In genomic region chr5:59762232-59762631, GRCh38 we compare ENCODE assay signal across 6 cellular contexts.
DNase-seq lines count a peak whose midpoint lies in the region; ATAC-seq, FAIRE-seq and TF ChIP-seq lines count a peak whose summit lies in the region.
"Not testable (repeated sequence)": the region's sequence is repeated elsewhere in the genome, so short reads cannot be mapped to it uniquely, and the experiment has no call there.

No MANE protein-coding gene starts in this region.

- H3K9me3 ChIP-seq in A549; pancreas; small intestine (ENCODE audit: control insufficient read depth, low read depth): not testable (repeated sequence)

- intact Hi-C loops in pancreas (cut with DNase I), result not testable (repeated sequence)

- not testable (repeated sequence) for H3K36me3 ChIP-seq in pancreas; small intestine (ENCODE audit: control insufficient read depth in 2 of 2, insufficient read depth in 2 of 2, low read length in 2 of 2)

- POLR2A ChIA-PET in A549 (lab: Yijun Ruan, JAX), result not testable (repeated sequence)

- H3K27ac ChIP-seq in A549; pancreas; small intestine (ENCODE audit: low read depth in 1 of 2, low read length in 1 of 2): not testable (repeated sequence)

- TF ChIP-seq CTCF in A549 (IDR thresholded peaks at IDR 0.05); pancreas (IDR thresholded peaks at IDR 0.05): not testable (repeated sequence)

- ATAC-seq in A549, pancreas: not testable (repeated sequence)

- not testable (repeated sequence) for TF ChIP-seq RAD21 in A549 (conservative IDR thresholded peaks at IDR 0.05 in 1 of 2, IDR thresholded peaks at IDR 0.05 in 1 of 2)

- not testable (repeated sequence) for H3K4me2 ChIP-seq in A549

- not testable (repeated sequence) for TF ChIP-seq EP300 in A549 (IDR thresholded peaks at IDR 0.05)

- H3K4me3 ChIP-seq in A549; pancreas; small intestine (ENCODE audit: low read depth in 1 of 2, low read length in 2 of 2): not testable (repeated sequence)

- not testable (repeated sequence) for FAIRE-seq in A549 (lab: Jason Lieb, UNC)
- peak; percentile 52 for FAIRE-seq in GM12891 (lab: Jason Lieb, UNC)
- FAIRE-seq in colon (lab: Jason Lieb, UNC), result peak; percentile 94
- peak; percentile 81 for FAIRE-seq in frontal cortex (lab: Jason Lieb, UNC)
- peak; percentile 32 for FAIRE-seq in pancreas (lab: Jason Lieb, UNC)
- FAIRE-seq in small intestine (lab: Jason Lieb, UNC), result peak; percentile 94

- H3K4me1 ChIP-seq in A549, result peaks cover 75% of the 10 kb centered on the region
- H3K4me1 ChIP-seq in pancreas, result peaks cover 0 to 13% (median 8%) of the 10 kb centered on the region in 3 donors
- H3K4me1 ChIP-seq in small intestine (ENCODE audit: control insufficient read depth in 2 of 2, insufficient read depth in 1 of 2, low read depth in 1 of 2, low read length in 1 of 2), result not testable (repeated sequence)

- CTCF ChIA-PET in A549 (lab: Yijun Ruan, JAX), result not testable (repeated sequence)

- DNase-seq in A549 (ENCODE audit: low read depth in 1 of 2, low spot score in 1 of 2); GM12891 (ENCODE audit: insufficient read length, low spot score); frontal cortex (ENCODE audit: low spot score in 2 of 2); pancreas; small intestine: not testable (repeated sequence)

- WGBS in A549 (ENCODE audit: missing lambda C conversion rate), result 95% methylated on average over 5 of the region's 5 CpGs
- WGBS in pancreas, 2 donors, result 91 to 97% methylated on average over 5 of the region's 5 CpGs
- 89 to 97% (median 93%) methylated on average over 5 of the region's 5 CpGs for WGBS in small intestine, 3 donors

- not testable (repeated sequence) for TF ChIP-seq POLR2A in A549 (IDR thresholded peaks at IDR 0.05; ENCODE audit: low read length); GM12891 (IDR thresholded peaks at IDR 0.05; ENCODE audit: low read depth, low read length)

- H3K27me3 ChIP-seq in pancreas; small intestine (ENCODE audit: control insufficient read depth in 2 of 2, insufficient read depth in 2 of 2, low read length in 2 of 2): not testable (repeated sequence)

TF ChIP-seq in A549, 52 proteins besides CTCF, POLR2A, EP300 and RAD21:
- TF ChIP-seq KDM1A (IDR thresholded peaks at IDR 0.05; ENCODE audit: low read depth), result peak; percentile 94
TF ChIP-seq in A549: peak in this region for 1; not testable (repeated sequence) for 51.
